Comparison of ENCODE assay signal across 1 cellular context in the genomic region with DNA sequence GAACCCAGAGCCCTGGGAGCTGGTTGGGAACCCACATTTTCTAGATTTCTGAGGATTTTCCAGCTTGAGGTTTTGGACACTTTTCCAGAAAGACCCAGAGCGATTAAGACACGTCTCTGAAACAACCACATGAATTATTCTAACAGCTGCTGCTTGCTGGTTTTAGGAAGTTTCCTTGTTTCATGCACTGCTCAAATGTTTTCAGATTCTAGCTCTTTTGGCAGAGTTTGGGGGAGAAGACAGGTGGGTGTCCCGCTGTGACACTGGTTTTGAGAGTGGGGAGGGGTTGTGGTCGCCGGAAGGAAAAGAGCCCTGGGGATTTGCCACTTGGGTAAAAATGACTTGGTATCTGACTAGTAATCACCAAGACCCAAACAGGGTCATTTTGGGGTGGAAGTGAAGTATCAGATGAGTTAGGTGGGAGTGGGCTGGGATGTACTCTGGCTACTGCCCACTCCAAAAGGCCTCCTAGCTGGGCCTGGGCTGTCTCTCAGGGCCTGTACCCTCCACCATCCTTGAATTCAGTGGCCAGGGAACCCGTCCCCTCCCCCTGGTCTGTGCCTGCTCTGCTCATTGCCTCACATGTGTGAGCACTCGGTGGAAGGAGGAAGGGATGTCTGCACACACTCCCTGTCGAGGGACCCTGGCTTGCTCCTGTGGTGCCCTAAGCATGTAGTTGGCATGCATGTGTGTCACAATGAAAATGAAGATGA.
TF ChIP-seq lines count a peak whose summit lies in the region.

No MANE protein-coding gene starts in this region.

TF ChIP-seq in GM23338, 12 proteins besides CTCF, POLR2A, EP300 and RAD21 (continued from another document):
- TF ChIP-seq, protein P1, sequence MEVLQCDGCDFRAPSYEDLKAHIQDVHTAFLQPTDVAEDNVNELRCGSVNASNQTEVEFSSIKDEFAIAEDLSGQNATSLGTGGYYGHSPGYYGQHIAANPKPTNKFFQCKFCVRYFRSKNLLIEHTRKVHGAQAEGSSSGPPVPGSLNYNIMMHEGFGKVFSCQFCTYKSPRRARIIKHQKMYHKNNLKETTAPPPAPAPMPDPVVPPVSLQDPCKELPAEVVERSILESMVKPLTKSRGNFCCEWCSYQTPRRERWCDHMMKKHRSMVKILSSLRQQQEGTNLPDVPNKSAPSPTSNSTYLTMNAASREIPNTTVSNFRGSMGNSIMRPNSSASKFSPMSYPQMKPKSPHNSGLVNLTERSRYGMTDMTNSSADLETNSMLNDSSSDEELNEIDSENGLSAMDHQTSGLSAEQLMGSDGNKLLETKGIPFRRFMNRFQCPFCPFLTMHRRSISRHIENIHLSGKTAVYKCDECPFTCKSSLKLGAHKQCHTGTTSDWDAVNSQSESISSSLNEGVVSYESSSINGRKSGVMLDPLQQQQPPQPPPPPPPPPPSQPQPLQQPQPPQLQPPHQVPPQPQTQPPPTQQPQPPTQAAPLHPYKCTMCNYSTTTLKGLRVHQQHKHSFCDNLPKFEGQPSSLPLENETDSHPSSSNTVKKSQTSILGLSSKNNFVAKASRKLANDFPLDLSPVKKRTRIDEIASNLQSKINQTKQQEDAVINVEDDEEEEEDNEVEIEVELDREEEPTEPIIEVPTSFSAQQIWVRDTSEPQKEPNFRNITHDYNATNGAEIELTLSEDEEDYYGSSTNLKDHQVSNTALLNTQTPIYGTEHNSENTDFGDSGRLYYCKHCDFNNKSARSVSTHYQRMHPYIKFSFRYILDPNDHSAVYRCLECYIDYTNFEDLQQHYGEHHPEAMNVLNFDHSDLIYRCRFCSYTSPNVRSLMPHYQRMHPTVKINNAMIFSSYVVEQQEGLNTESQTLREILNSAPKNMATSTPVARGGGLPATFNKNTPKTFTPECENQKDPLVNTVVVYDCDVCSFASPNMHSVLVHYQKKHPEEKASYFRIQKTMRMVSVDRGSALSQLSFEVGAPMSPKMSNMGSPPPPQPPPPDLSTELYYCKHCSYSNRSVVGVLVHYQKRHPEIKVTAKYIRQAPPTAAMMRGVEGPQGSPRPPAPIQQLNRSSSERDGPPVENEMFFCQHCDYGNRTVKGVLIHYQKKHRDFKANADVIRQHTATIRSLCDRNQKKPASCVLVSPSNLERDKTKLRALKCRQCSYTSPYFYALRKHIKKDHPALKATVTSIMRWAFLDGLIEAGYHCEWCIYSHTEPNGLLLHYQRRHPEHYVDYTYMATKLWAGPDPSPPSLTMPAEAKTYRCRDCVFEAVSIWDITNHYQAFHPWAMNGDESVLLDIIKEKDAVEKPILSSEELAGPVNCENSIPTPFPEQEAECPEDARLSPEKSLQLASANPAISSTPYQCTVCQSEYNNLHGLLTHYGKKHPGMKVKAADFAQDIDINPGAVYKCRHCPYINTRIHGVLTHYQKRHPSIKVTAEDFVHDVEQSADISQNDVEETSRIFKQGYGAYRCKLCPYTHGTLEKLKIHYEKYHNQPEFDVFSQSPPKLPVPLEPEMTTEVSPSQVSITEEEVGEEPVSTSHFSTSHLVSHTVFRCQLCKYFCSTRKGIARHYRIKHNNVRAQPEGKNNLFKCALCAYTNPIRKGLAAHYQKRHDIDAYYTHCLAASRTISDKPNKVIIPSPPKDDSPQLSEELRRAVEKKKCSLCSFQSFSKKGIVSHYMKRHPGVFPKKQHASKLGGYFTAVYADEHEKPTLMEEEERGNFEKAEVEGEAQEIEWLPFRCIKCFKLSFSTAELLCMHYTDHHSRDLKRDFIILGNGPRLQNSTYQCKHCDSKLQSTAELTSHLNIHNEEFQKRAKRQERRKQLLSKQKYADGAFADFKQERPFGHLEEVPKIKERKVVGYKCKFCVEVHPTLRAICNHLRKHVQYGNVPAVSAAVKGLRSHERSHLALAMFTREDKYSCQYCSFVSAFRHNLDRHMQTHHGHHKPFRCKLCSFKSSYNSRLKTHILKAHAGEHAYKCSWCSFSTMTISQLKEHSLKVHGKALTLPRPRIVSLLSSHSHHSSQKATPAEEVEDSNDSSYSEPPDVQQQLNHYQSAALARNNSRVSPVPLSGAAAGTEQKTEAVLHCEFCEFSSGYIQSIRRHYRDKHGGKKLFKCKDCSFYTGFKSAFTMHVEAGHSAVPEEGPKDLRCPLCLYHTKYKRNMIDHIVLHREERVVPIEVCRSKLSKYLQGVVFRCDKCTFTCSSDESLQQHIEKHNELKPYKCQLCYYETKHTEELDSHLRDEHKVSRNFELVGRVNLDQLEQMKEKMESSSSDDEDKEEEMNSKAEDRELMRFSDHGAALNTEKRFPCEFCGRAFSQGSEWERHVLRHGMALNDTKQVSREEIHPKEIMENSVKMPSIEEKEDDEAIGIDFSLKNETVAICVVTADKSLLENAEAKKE (CRISPR knock-in tag; IDR thresholded peaks at IDR 0.05): no peak
- TF ChIP-seq ZNF331 (CRISPR knock-in tag; IDR thresholded peaks at IDR 0.05; ENCODE audit: low read depth): no peak
- no peak for TF ChIP-seq POLR2AphosphoS5 (IDR thresholded peaks at IDR 0.05; ENCODE audit: low read depth)
- TF ChIP-seq NANOG (IDR thresholded peaks at IDR 0.05; ENCODE audit: borderline replicate concordance): no peak
- TF ChIP-seq, protein P2, sequence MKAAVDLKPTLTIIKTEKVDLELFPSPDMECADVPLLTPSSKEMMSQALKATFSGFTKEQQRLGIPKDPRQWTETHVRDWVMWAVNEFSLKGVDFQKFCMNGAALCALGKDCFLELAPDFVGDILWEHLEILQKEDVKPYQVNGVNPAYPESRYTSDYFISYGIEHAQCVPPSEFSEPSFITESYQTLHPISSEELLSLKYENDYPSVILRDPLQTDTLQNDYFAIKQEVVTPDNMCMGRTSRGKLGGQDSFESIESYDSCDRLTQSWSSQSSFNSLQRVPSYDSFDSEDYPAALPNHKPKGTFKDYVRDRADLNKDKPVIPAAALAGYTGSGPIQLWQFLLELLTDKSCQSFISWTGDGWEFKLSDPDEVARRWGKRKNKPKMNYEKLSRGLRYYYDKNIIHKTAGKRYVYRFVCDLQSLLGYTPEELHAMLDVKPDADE (IDR thresholded peaks at IDR 0.05): no peak
- no peak for TF ChIP-seq ZNF114 (CRISPR knock-in tag; IDR thresholded peaks at IDR 0.05)
- TF ChIP-seq, protein P3, sequence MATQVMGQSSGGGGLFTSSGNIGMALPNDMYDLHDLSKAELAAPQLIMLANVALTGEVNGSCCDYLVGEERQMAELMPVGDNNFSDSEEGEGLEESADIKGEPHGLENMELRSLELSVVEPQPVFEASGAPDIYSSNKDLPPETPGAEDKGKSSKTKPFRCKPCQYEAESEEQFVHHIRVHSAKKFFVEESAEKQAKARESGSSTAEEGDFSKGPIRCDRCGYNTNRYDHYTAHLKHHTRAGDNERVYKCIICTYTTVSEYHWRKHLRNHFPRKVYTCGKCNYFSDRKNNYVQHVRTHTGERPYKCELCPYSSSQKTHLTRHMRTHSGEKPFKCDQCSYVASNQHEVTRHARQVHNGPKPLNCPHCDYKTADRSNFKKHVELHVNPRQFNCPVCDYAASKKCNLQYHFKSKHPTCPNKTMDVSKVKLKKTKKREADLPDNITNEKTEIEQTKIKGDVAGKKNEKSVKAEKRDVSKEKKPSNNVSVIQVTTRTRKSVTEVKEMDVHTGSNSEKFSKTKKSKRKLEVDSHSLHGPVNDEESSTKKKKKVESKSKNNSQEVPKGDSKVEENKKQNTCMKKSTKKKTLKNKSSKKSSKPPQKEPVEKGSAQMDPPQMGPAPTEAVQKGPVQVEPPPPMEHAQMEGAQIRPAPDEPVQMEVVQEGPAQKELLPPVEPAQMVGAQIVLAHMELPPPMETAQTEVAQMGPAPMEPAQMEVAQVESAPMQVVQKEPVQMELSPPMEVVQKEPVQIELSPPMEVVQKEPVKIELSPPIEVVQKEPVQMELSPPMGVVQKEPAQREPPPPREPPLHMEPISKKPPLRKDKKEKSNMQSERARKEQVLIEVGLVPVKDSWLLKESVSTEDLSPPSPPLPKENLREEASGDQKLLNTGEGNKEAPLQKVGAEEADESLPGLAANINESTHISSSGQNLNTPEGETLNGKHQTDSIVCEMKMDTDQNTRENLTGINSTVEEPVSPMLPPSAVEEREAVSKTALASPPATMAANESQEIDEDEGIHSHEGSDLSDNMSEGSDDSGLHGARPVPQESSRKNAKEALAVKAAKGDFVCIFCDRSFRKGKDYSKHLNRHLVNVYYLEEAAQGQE (IDR thresholded peaks at IDR 0.05; ENCODE audit: unreplicated experiment): no peak
